1 cellular context compared by ENCODE assay signal in genomic region chr16:68993885-68994284, GRCh38.
TF ChIP-seq lines count a peak whose summit lies in the region.

No MANE protein-coding gene starts in this region.

TF ChIP-seq in HepG2, 621 proteins besides CTCF, POLR2A, EP300 and RAD21 (continued from another document and continues in another):
- TF ChIP-seq PAXIP1 (CRISPR knock-in tag; conservative IDR thresholded peaks at IDR 0.05) (peak; percentile 67), NFYC (CRISPR knock-in tag; IDR thresholded peaks at IDR 0.05) (no peak), PBX2 (CRISPR knock-in tag; IDR thresholded peaks at IDR 0.05) (no peak), GATAD2A (CRISPR knock-in tag; IDR thresholded peaks at IDR 0.05) (peak; percentile 56), GLMP (CRISPR knock-in tag; IDR thresholded peaks at IDR 0.05; ENCODE audit: borderline replicate concordance) (no peak), HCFC1 (IDR thresholded peaks at IDR 0.05; ENCODE audit: low read depth, low read length) (no peak), FOXP1 (IDR thresholded peaks at IDR 0.05) (no peak), FOXP1 (CRISPR knock-in tag; IDR thresholded peaks at IDR 0.05) (0 out of 2 replicates have a peak, but pooled peaks have one; percentile 4), TBL1XR1 (IDR thresholded peaks at IDR 0.05; ENCODE audit: borderline replicate concordance, low read length, partially characterized antibody) (no peak), THYN1 (CRISPR knock-in tag; IDR thresholded peaks at IDR 0.05; ENCODE audit: borderline replicate concordance, low read depth) (no peak), ZNF724P (CRISPR knock-in tag; IDR thresholded peaks at IDR 0.05; ENCODE audit: borderline replicate concordance) (no peak), ZNF776 (CRISPR knock-in tag; IDR thresholded peaks at IDR 0.05) (no peak), ZSCAN9 (CRISPR knock-in tag; IDR thresholded peaks at IDR 0.05; ENCODE audit: borderline replicate concordance) (0 out of 2 replicates have a peak, but pooled peaks have one; percentile 44), ZNF879 (CRISPR knock-in tag; IDR thresholded peaks at IDR 0.05) (no peak), ZNF441 (CRISPR knock-in tag; IDR thresholded peaks at IDR 0.05; ENCODE audit: borderline replicate concordance) (no peak), KAT7 (CRISPR knock-in tag; IDR thresholded peaks at IDR 0.05; ENCODE audit: borderline replicate concordance) (no peak; the same call in 1 of the 2 replicates), ZNF232 (CRISPR knock-in tag; IDR thresholded peaks at IDR 0.05; ENCODE audit: borderline replicate concordance) (no peak), MTF2 (CRISPR knock-in tag; IDR thresholded peaks at IDR 0.05; ENCODE audit: borderline replicate concordance) (no peak), PHF8 (CRISPR knock-in tag; IDR thresholded peaks at IDR 0.05) (no peak), FOXO4 (CRISPR knock-in tag; conservative IDR thresholded peaks at IDR 0.05) (no peak), ZNF12 (CRISPR knock-in tag; IDR thresholded peaks at IDR 0.05) (no peak), ZNF609 (CRISPR knock-in tag; IDR thresholded peaks at IDR 0.05; ENCODE audit: borderline replicate concordance) (no peak), IKZF4 (CRISPR knock-in tag; IDR thresholded peaks at IDR 0.05; ENCODE audit: borderline replicate concordance, low read depth, not compliant biosample characterization) (no peak), CREB1 (IDR thresholded peaks at IDR 0.05) (no peak), CREB1 (CRISPR knock-in tag; IDR thresholded peaks at IDR 0.05) (0 out of 2 replicates have a peak, but pooled peaks have one; percentile 27), ZNF580 (CRISPR knock-in tag; IDR thresholded peaks at IDR 0.05; ENCODE audit: borderline replicate concordance, low read depth) (no peak), ZNF749 (CRISPR knock-in tag; IDR thresholded peaks at IDR 0.05; ENCODE audit: borderline replicate concordance) (no peak), ZNF646 (CRISPR knock-in tag; IDR thresholded peaks at IDR 0.05) (no peak), HOXA7 (CRISPR knock-in tag; IDR thresholded peaks at IDR 0.05) (no peak), NFE2L2 (IDR thresholded peaks at IDR 0.05; ENCODE audit: low read length) (no peak), RAD51 (IDR thresholded peaks at IDR 0.05; ENCODE audit: borderline replicate concordance) (no peak), MIXL1 (CRISPR knock-in tag; IDR thresholded peaks at IDR 0.05) (peak; percentile 91), ZNF451 (CRISPR knock-in tag; IDR thresholded peaks at IDR 0.05) (no peak), MIER2 (CRISPR knock-in tag; IDR thresholded peaks at IDR 0.05) (no peak)
- TF ChIP-seq, protein P1, sequence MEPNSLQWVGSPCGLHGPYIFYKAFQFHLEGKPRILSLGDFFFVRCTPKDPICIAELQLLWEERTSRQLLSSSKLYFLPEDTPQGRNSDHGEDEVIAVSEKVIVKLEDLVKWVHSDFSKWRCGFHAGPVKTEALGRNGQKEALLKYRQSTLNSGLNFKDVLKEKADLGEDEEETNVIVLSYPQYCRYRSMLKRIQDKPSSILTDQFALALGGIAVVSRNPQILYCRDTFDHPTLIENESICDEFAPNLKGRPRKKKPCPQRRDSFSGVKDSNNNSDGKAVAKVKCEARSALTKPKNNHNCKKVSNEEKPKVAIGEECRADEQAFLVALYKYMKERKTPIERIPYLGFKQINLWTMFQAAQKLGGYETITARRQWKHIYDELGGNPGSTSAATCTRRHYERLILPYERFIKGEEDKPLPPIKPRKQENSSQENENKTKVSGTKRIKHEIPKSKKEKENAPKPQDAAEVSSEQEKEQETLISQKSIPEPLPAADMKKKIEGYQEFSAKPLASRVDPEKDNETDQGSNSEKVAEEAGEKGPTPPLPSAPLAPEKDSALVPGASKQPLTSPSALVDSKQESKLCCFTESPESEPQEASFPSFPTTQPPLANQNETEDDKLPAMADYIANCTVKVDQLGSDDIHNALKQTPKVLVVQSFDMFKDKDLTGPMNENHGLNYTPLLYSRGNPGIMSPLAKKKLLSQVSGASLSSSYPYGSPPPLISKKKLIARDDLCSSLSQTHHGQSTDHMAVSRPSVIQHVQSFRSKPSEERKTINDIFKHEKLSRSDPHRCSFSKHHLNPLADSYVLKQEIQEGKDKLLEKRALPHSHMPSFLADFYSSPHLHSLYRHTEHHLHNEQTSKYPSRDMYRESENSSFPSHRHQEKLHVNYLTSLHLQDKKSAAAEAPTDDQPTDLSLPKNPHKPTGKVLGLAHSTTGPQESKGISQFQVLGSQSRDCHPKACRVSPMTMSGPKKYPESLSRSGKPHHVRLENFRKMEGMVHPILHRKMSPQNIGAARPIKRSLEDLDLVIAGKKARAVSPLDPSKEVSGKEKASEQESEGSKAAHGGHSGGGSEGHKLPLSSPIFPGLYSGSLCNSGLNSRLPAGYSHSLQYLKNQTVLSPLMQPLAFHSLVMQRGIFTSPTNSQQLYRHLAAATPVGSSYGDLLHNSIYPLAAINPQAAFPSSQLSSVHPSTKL (CRISPR knock-in tag; IDR thresholded peaks at IDR 0.05): peak; percentile 70
- TF ChIP-seq, protein P2, sequence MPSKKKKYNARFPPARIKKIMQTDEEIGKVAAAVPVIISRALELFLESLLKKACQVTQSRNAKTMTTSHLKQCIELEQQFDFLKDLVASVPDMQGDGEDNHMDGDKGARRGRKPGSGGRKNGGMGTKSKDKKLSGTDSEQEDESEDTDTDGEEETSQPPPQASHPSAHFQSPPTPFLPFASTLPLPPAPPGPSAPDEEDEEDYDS (CRISPR knock-in tag; IDR thresholded peaks at IDR 0.05): peak; percentile 17; the same call in 1 of the 2 replicates
